ENCODE assay signal across 19 cellular contexts in genomic region chr16:65200374-65200773, GRCh38.
"Had no signal": no experiment of that assay in that cellular context is flagged by ENCODE, and none has a peak within 500 bp of the region (broad histone marks: within the 10 kb centered on the region; RNA-seq: fewer than 3 reads in every experiment).

No MANE protein-coding gene starts in this region.

- H3K4me3 ChIP-seq: K562, MG63, SJCRH30 had no signal

- H3K4me1 Mint-ChIP-seq: IgD-negative memory B cell had no signal

- FAIRE-seq: K562, RCC 7860 had no signal

- H3K4me3 Mint-ChIP-seq: IgD-negative memory B cell had no signal

- H3K27ac Mint-ChIP-seq: IgD-negative memory B cell had no signal

- ATAC-seq: K562 had no signal

- H3K36me3 Mint-ChIP-seq: IgD-negative memory B cell had no signal

- H3K9me3 ChIP-seq: MG63, SJCRH30 had no signal

- H3K27me3 ChIP-seq: MG63, SJCRH30 had no signal

- H3K36me3 ChIP-seq: MG63, SJCRH30 had no signal

- H3K27me3 Mint-ChIP-seq: IgD-negative memory B cell had no signal

- DNase-seq: MG63, NCI-H1092, NCI-H1105 treated with DMSO at 0.1 percent for 48 hours, NCI-H1417 treated with DMSO at 0.1 percent for 48 hours, NCI-H146, NCI-H1694 treated with DMSO at 0.1 percent for 48 hours, NCI-H1930, NCI-H2081, NCI-H2107, NCI-H2227 treated with DMSO at 0.1 percent for 48 hours, NCI-H524, NCI-H526 treated with DMSO at 0.1 percent for 48 hours, NCI-H748 treated with DMSO at 0.1 percent for 48 hours, RPMI8226, SHP77 treated with DMSO at 0.1 percent for 48 hours, SJCRH30 had no signal

- H3K27ac ChIP-seq: SJCRH30 had no signal
